1 cellular context compared by ENCODE assay signal in genomic region chr19:55703790-55704215, GRCh38.
TF ChIP-seq lines count a peak whose summit lies in the region.

No MANE protein-coding gene starts in this region.

TF ChIP-seq in HepG2, 621 proteins besides CTCF, POLR2A, EP300 and RAD21 (continues in another document):
- TF ChIP-seq XRCC5 (optimal IDR thresholded peaks at IDR 0.05; ENCODE audit: low read length) = peak; percentile 28
- no peak for TF ChIP-seq ZNF792 (CRISPR knock-in tag; IDR thresholded peaks at IDR 0.05)
- TF ChIP-seq HOXA3 (CRISPR knock-in tag; IDR thresholded peaks at IDR 0.05) = peak; percentile 66
- no peak for TF ChIP-seq THAP7 (CRISPR knock-in tag; IDR thresholded peaks at IDR 0.05)
- TF ChIP-seq NKX3-1 (CRISPR knock-in tag; IDR thresholded peaks at IDR 0.05) = no peak
- TF ChIP-seq MAX (IDR thresholded peaks at IDR 0.05) = 0 out of 2 replicates have a peak, but pooled peaks have one; percentile 18
- TF ChIP-seq SPEN (CRISPR knock-in tag; IDR thresholded peaks at IDR 0.05; ENCODE audit: low read depth) = no peak
- TF ChIP-seq ZNF282 (IDR thresholded peaks at IDR 0.05; ENCODE audit: partially characterized antibody) = no peak
- no peak for TF ChIP-seq ZNF34 (CRISPR knock-in tag; IDR thresholded peaks at IDR 0.05; ENCODE audit: borderline replicate concordance)
- peak; percentile 41; the same call in 1 of the 2 replicates for TF ChIP-seq GABPB1 (CRISPR knock-in tag; IDR thresholded peaks at IDR 0.05)
- TF ChIP-seq REXO4 (CRISPR knock-in tag; IDR thresholded peaks at IDR 0.05; ENCODE audit: borderline replicate concordance) = no peak
- peak; percentile 16; the same call in 1 of the 2 replicates for TF ChIP-seq ZNF768 (CRISPR knock-in tag; IDR thresholded peaks at IDR 0.05)
- no peak for TF ChIP-seq ZSCAN25 (CRISPR knock-in tag; IDR thresholded peaks at IDR 0.05)
- TF ChIP-seq SOX6 (IDR thresholded peaks at IDR 0.05) = no peak
- TF ChIP-seq SOX6 (CRISPR knock-in tag; IDR thresholded peaks at IDR 0.05) = no peak
- TF ChIP-seq PAX8 (CRISPR knock-in tag; IDR thresholded peaks at IDR 0.05; ENCODE audit: borderline replicate concordance) = no peak
- TF ChIP-seq SKIL (CRISPR knock-in tag; IDR thresholded peaks at IDR 0.05; ENCODE audit: borderline replicate concordance) = no peak
- TF ChIP-seq ZNF503 (CRISPR knock-in tag; IDR thresholded peaks at IDR 0.05) = no peak
- TF ChIP-seq ATF2 (CRISPR knock-in tag; IDR thresholded peaks at IDR 0.05) = no peak
- TF ChIP-seq HOXD1 (CRISPR knock-in tag; IDR thresholded peaks at IDR 0.05) = no peak
- TF ChIP-seq ZNF615 (CRISPR knock-in tag; IDR thresholded peaks at IDR 0.05; ENCODE audit: borderline replicate concordance) = no peak
- no peak for TF ChIP-seq NFAT5 (CRISPR knock-in tag; IDR thresholded peaks at IDR 0.05)
- no peak for TF ChIP-seq PHF20 (CRISPR knock-in tag; IDR thresholded peaks at IDR 0.05)
- peak; percentile 33; the same call in 1 of the 2 replicates for TF ChIP-seq ZNF687 (CRISPR knock-in tag; IDR thresholded peaks at IDR 0.05)
- no peak for TF ChIP-seq ZNF841 (CRISPR knock-in tag; IDR thresholded peaks at IDR 0.05; ENCODE audit: borderline replicate concordance)
- TF ChIP-seq ZBTB33 (CRISPR knock-in tag; IDR thresholded peaks at IDR 0.05) = peak; percentile 100
- no peak for TF ChIP-seq ZFP90 (CRISPR knock-in tag; IDR thresholded peaks at IDR 0.05; ENCODE audit: borderline replicate concordance)
- TF ChIP-seq MXD3 (CRISPR knock-in tag; IDR thresholded peaks at IDR 0.05) = no peak
- peak; percentile 77 for TF ChIP-seq ZBTB38 (CRISPR knock-in tag; IDR thresholded peaks at IDR 0.05)
- TF ChIP-seq ZNF251 (CRISPR knock-in tag; IDR thresholded peaks at IDR 0.05) = no peak
- TF ChIP-seq MEIS1 (CRISPR knock-in tag; IDR thresholded peaks at IDR 0.05; ENCODE audit: borderline replicate concordance) = no peak
- TF ChIP-seq ZNF775 (CRISPR knock-in tag; IDR thresholded peaks at IDR 0.05; ENCODE audit: borderline replicate concordance) = no peak
- no peak for TF ChIP-seq CHCHD3 (CRISPR knock-in tag; IDR thresholded peaks at IDR 0.05)
- TF ChIP-seq ZBTB20 (CRISPR knock-in tag; IDR thresholded peaks at IDR 0.05; ENCODE audit: borderline replicate concordance, low read depth) = no peak
- no peak for TF ChIP-seq ARID4A (CRISPR knock-in tag; IDR thresholded peaks at IDR 0.05; ENCODE audit: borderline replicate concordance)
- TF ChIP-seq RXRA (CRISPR knock-in tag; IDR thresholded peaks at IDR 0.05) = 0 out of 2 replicates have a peak, but pooled peaks have one; percentile 19
- TF ChIP-seq ZNF563 (CRISPR knock-in tag; IDR thresholded peaks at IDR 0.05) = no peak
- TF ChIP-seq NFRKB (IDR thresholded peaks at IDR 0.05) = no peak
